ENCODE assay signal across 1 cellular context in the genomic region with DNA sequence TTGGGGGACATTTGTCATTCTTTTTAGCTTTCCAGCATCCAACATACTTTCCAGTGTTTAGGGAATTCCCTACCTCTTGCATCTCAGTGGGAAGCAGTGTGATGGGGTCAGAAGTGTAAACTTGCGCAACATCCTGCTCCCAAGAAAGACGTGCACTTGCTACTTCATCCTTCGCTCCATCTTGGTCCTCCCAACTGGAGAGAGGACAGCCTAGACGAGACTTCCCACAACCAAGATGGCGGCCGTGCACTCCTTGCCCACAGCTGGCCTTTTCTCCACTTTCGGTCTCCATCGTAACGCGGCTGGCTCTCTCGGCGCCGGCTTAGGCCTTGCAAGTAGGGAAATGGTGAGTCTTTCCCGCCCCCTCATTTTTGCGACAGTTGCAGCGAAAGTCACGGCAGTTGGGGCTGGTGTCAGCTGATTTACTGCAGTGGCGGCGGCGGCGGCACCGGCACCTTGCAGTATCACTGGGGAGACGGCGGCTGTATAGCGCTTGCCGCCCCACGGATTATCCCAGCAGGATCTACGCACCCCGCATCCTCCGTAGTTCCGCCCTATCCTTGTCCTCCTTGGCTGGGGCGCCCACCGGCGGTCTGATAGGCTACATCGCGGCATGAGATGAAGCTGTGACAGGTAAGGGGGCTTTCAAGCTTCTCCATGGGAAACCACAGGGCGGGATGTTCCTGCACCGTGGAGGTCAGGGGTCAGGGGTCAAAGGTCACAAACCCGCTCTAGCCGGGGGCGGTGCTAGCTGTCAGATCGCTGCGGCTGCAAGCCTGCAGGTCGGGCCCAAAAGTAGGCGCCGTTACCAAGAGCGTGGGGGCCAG.
TF ChIP-seq lines count a peak whose summit lies in the region.

A gene (plus strand): TSS at position 416 of the 827 bp plus-strand sequence. CDS start 21,157 bp downstream, outside the sequence.

TF ChIP-seq in HepG2, 621 proteins besides CTCF, POLR2A, EP300 and RAD21 (continued from another document and continues in another):
- TF ChIP-seq, protein P1, sequence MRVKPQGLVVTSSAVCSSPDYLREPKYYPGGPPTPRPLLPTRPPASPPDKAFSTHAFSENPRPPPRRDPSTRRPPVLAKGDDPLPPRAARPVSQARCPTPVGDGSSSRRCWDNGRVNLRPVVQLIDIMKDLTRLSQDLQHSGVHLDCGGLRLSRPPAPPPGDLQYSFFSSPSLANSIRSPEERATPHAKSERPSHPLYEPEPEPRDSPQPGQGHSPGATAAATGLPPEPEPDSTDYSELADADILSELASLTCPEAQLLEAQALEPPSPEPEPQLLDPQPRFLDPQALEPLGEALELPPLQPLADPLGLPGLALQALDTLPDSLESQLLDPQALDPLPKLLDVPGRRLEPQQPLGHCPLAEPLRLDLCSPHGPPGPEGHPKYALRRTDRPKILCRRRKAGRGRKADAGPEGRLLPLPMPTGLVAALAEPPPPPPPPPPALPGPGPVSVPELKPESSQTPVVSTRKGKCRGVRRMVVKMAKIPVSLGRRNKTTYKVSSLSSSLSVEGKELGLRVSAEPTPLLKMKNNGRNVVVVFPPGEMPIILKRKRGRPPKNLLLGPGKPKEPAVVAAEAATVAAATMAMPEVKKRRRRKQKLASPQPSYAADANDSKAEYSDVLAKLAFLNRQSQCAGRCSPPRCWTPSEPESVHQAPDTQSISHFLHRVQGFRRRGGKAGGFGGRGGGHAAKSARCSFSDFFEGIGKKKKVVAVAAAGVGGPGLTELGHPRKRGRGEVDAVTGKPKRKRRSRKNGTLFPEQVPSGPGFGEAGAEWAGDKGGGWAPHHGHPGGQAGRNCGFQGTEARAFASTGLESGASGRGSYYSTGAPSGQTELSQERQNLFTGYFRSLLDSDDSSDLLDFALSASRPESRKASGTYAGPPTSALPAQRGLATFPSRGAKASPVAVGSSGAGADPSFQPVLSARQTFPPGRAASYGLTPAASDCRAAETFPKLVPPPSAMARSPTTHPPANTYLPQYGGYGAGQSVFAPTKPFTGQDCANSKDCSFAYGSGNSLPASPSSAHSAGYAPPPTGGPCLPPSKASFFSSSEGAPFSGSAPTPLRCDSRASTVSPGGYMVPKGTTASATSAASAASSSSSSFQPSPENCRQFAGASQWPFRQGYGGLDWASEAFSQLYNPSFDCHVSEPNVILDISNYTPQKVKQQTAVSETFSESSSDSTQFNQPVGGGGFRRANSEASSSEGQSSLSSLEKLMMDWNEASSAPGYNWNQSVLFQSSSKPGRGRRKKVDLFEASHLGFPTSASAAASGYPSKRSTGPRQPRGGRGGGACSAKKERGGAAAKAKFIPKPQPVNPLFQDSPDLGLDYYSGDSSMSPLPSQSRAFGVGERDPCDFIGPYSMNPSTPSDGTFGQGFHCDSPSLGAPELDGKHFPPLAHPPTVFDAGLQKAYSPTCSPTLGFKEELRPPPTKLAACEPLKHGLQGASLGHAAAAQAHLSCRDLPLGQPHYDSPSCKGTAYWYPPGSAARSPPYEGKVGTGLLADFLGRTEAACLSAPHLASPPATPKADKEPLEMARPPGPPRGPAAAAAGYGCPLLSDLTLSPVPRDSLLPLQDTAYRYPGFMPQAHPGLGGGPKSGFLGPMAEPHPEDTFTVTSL (CRISPR knock-in tag; IDR thresholded peaks at IDR 0.05; ENCODE audit: borderline replicate concordance): no peak
- TF ChIP-seq, protein P2, sequence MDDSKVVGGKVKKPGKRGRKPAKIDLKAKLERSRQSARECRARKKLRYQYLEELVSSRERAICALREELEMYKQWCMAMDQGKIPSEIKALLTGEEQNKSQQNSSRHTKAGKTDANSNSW (CRISPR knock-in tag; IDR thresholded peaks at IDR 0.05; ENCODE audit: borderline replicate concordance): no peak
- TF ChIP-seq KMT2B (CRISPR knock-in tag; IDR thresholded peaks at IDR 0.05) (peak; percentile 98), ZNF446 (CRISPR knock-in tag; IDR thresholded peaks at IDR 0.05) (no peak), PRPF4 (IDR thresholded peaks at IDR 0.05; ENCODE audit: low read depth, low read length, poor library complexity, severe bottlenecking) (no peak), ZNF224 (CRISPR knock-in tag; IDR thresholded peaks at IDR 0.05) (peak; percentile 93; the same call in 1 of the 2 replicates), ZNF816 (CRISPR knock-in tag; IDR thresholded peaks at IDR 0.05; ENCODE audit: borderline replicate concordance) (no peak; the same call in 1 of the 2 replicates), NCOA1 (CRISPR knock-in tag; IDR thresholded peaks at IDR 0.05) (no peak), ZKSCAN5 (CRISPR knock-in tag; IDR thresholded peaks at IDR 0.05) (no peak), POGZ (CRISPR knock-in tag; IDR thresholded peaks at IDR 0.05) (peak; percentile 80), ZNF841 (CRISPR knock-in tag; IDR thresholded peaks at IDR 0.05; ENCODE audit: borderline replicate concordance) (no peak), RNF2 (conservative IDR thresholded peaks at IDR 0.05; ENCODE audit: low read depth) (no peak), TAF1 (CRISPR knock-in tag; IDR thresholded peaks at IDR 0.05) (peak; percentile 72; the same call in 1 of the 2 replicates), ZNF773 (CRISPR knock-in tag; IDR thresholded peaks at IDR 0.05; ENCODE audit: borderline replicate concordance) (no peak), KLF15 (CRISPR knock-in tag; IDR thresholded peaks at IDR 0.05; ENCODE audit: borderline replicate concordance) (no peak), ZNF670 (CRISPR knock-in tag; IDR thresholded peaks at IDR 0.05; ENCODE audit: borderline replicate concordance) (peak; percentile 68; the same call in 1 of the 2 replicates), ZNF605 (CRISPR knock-in tag; IDR thresholded peaks at IDR 0.05) (no peak)
- TF ChIP-seq, protein P3, sequence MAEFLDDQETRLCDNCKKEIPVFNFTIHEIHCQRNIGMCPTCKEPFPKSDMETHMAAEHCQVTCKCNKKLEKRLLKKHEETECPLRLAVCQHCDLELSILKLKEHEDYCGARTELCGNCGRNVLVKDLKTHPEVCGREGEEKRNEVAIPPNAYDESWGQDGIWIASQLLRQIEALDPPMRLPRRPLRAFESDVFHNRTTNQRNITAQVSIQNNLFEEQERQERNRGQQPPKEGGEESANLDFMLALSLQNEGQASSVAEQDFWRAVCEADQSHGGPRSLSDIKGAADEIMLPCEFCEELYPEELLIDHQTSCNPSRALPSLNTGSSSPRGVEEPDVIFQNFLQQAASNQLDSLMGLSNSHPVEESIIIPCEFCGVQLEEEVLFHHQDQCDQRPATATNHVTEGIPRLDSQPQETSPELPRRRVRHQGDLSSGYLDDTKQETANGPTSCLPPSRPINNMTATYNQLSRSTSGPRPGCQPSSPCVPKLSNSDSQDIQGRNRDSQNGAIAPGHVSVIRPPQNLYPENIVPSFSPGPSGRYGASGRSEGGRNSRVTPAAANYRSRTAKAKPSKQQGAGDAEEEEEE (CRISPR knock-in tag; IDR thresholded peaks at IDR 0.05; ENCODE audit: borderline replicate concordance): no peak
- TF ChIP-seq, protein P4, sequence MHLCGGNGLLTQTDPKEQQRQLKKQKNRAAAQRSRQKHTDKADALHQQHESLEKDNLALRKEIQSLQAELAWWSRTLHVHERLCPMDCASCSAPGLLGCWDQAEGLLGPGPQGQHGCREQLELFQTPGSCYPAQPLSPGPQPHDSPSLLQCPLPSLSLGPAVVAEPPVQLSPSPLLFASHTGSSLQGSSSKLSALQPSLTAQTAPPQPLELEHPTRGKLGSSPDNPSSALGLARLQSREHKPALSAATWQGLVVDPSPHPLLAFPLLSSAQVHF (CRISPR knock-in tag; IDR thresholded peaks at IDR 0.05): 0 out of 2 replicates have a peak, but pooled peaks have one; percentile 14
- TF ChIP-seq, protein P5, sequence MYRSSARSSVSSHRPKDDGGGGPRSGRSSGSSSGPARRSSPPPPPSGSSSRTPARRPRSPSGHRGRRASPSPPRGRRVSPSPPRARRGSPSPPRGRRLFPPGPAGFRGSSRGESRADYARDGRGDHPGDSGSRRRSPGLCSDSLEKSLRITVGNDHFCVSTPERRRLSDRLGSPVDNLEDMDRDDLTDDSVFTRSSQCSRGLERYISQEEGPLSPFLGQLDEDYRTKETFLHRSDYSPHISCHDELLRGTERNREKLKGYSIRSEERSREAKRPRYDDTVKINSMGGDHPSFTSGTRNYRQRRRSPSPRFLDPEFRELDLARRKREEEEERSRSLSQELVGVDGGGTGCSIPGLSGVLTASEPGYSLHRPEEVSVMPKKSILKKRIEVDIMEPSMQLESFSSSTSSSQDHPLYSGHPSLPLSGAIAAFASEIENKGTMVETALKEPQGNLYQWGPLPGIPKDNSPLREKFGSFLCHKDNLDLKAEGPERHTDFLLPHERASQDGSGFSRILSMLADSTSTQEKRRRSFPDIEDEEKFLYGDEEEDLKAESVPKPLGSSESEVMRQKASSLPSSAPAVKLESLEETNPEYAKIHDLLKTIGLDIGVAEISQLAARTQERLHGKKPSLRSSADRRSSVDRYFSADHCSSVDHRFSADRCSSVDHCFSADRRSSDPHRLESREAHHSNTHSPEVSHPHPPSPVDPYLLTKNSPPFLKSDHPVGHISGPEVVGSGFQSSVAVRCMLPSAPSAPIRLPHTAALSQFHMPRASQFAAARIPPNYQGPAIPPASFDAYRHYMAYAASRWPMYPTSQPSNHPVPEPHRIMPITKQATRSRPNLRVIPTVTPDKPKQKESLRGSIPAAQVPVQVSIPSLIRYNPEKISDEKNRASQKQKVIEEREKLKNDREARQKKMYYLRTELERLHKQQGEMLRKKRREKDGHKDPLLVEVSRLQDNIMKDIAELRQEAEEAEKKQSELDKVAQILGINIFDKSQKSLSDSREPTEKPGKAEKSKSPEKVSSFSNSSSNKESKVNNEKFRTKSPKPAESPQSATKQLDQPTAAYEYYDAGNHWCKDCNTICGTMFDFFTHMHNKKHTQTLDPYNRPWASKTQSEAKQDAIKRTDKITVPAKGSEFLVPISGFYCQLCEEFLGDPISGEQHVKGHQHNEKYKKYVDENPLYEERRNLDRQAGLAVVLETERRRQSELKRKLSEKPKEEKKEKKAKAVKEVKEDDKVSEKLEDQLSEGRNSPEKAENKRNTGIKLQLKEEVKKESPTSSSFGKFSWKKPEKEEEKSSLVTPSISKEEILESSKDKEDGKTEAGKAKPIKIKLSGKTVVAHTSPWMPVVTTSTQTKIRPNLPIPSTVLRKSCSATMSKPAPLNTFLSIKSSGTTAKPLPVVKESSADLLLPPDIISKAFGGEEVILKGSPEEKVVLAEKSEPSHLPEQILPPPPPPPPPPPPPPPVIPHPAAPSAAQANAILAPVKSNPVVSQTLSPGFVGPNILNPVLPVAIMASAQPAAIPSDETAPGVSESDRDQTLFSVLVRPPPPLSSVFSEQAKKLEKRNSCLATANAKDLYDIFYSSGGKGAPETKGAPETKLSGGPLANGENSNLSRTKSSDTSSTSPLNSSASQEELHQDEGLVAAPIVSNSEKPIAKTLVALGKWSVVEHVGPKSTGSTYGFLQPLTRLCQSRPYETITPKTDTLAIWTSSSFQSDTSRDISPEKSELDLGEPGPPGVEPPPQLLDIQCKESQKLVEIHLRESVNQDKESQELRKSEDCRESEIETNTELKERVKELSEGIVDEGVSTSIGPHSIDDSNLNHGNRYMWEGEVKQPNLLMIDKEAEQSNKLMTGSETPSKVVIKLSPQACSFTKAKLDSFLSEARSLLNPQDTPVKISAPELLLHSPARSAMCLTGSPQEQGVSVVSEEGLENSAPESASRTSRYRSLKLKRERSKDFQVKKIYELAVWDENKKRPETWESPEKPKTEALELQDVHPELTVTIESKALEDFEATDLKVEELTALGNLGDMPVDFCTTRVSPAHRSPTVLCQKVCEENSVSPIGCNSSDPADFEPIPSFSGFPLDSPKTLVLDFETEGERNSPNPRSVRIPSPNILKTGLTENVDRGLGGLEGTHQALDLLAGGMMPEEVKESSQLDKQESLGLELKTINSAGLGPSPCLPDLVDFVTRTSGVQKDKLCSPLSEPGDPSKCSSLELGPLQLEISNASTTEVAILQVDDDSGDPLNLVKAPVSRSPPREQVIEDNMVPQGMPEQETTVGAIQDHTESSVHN (CRISPR knock-in tag; IDR thresholded peaks at IDR 0.05): no peak
- TF ChIP-seq, protein P6, sequence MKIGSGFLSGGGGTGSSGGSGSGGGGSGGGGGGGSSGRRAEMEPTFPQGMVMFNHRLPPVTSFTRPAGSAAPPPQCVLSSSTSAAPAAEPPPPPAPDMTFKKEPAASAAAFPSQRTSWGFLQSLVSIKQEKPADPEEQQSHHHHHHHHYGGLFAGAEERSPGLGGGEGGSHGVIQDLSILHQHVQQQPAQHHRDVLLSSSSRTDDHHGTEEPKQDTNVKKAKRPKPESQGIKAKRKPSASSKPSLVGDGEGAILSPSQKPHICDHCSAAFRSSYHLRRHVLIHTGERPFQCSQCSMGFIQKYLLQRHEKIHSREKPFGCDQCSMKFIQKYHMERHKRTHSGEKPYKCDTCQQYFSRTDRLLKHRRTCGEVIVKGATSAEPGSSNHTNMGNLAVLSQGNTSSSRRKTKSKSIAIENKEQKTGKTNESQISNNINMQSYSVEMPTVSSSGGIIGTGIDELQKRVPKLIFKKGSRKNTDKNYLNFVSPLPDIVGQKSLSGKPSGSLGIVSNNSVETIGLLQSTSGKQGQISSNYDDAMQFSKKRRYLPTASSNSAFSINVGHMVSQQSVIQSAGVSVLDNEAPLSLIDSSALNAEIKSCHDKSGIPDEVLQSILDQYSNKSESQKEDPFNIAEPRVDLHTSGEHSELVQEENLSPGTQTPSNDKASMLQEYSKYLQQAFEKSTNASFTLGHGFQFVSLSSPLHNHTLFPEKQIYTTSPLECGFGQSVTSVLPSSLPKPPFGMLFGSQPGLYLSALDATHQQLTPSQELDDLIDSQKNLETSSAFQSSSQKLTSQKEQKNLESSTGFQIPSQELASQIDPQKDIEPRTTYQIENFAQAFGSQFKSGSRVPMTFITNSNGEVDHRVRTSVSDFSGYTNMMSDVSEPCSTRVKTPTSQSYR (CRISPR knock-in tag; IDR thresholded peaks at IDR 0.05; ENCODE audit: borderline replicate concordance): no peak
- TF ChIP-seq, protein P7, sequence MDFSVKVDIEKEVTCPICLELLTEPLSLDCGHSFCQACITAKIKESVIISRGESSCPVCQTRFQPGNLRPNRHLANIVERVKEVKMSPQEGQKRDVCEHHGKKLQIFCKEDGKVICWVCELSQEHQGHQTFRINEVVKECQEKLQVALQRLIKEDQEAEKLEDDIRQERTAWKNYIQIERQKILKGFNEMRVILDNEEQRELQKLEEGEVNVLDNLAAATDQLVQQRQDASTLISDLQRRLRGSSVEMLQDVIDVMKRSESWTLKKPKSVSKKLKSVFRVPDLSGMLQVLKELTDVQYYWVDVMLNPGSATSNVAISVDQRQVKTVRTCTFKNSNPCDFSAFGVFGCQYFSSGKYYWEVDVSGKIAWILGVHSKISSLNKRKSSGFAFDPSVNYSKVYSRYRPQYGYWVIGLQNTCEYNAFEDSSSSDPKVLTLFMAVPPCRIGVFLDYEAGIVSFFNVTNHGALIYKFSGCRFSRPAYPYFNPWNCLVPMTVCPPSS (IDR thresholded peaks at IDR 0.05): no peak
- TF ChIP-seq, protein P8, sequence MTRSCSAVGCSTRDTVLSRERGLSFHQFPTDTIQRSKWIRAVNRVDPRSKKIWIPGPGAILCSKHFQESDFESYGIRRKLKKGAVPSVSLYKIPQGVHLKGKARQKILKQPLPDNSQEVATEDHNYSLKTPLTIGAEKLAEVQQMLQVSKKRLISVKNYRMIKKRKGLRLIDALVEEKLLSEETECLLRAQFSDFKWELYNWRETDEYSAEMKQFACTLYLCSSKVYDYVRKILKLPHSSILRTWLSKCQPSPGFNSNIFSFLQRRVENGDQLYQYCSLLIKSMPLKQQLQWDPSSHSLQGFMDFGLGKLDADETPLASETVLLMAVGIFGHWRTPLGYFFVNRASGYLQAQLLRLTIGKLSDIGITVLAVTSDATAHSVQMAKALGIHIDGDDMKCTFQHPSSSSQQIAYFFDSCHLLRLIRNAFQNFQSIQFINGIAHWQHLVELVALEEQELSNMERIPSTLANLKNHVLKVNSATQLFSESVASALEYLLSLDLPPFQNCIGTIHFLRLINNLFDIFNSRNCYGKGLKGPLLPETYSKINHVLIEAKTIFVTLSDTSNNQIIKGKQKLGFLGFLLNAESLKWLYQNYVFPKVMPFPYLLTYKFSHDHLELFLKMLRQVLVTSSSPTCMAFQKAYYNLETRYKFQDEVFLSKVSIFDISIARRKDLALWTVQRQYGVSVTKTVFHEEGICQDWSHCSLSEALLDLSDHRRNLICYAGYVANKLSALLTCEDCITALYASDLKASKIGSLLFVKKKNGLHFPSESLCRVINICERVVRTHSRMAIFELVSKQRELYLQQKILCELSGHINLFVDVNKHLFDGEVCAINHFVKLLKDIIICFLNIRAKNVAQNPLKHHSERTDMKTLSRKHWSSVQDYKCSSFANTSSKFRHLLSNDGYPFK (CRISPR knock-in tag; IDR thresholded peaks at IDR 0.05; ENCODE audit: borderline replicate concordance): peak; percentile 81; the same call in 1 of the 2 replicates
